ENCODE assay signal across 21 cellular contexts in genomic region chr18:50944245-50944917, GRCh38. TPM values are rescaled to one million over a fixed set of nuclear protein-coding genes. Genes with fewer than 3 reads are reported as not detected.
DNase-seq lines count a peak whose midpoint lies in the region; ATAC-seq, FAIRE-seq and TF ChIP-seq lines count a peak whose summit lies in the region.
"Had no signal": no experiment of that assay in that cellular context is flagged by ENCODE, and none has a peak within 500 bp of the region (broad histone marks: within the 10 kb centered on the region; RNA-seq: fewer than 3 reads in every experiment).

No MANE protein-coding gene starts in this region.

- peaks cover 2% of the 10 kb centered on the region; the same call in 1 of the 2 replicates for H3K4me1 ChIP-seq in IMR-90 (ENCODE audit: control insufficient read depth, insufficient read depth, low read length)
- peaks cover 2% of the 10 kb centered on the region for H3K4me1 ChIP-seq in astrocyte (ENCODE audit: insufficient read depth, low read length)
- H3K4me1 ChIP-seq: BLaER1, sigmoid colon had no signal

- POLR2A ChIA-PET in IMR-90 (lab: Charles Lee; ENCODE audit: unreplicated experiment): no interaction called here

- DNase-seq in AG20443 (ENCODE audit: low spot score) (peak; percentile 63), IMR-90 (no peak), astrocyte (ENCODE audit: low read depth) (no peak), memory B cell (ENCODE audit: low spot score in 2 of 2) (no peak), COLO829 (ENCODE audit: low spot score) (no peak), NCI-H748 treated with DMSO at 0.1 percent for 48 hours (lab: John Stamatoyannopoulos, UW) (no peak), foreskin melanocyte (no peak), HUDEP-2 (lab: John Stamatoyannopoulos, UW; ENCODE audit: unreplicated experiment in 76 of 76) (no peak)
- DNase-seq: activated CD4-positive, alpha-beta memory T cell treated with anti-CD3 and anti-CD28 coated beads, Interleukin-2, amount 10 ng/mL, durations not matched to agents 7 days and 5 days; effector memory CD4-positive, alpha-beta T cell; GOT3; Karpas-422; naive thymus-derived CD8-positive, alpha-beta T cell; NCI-H226; sigmoid colon; stimulated activated naive CD8-positive, alpha-beta T cell treated with anti-CD3 and anti-CD28 coated beads, Interleukin-15, amount 100 ng/mL, for 72 hours had no signal

- no peak overlapping the region for H3K14ac ChIP-seq in IMR-90 (replicated peaks; ENCODE audit: low read depth, low read length)

- TF ChIP-seq CTCF in IMR-90 (conservative IDR thresholded peaks at IDR 0.05; ENCODE audit: low read depth, low read length) (no peak), astrocyte (IDR thresholded peaks at IDR 0.05; ENCODE audit: insufficient read depth, low read depth, low read length) (no peak)

- intact Hi-C loops in IMR-90 (cut with micrococcal nuclease): no loop called here

- no peak overlapping the region for H3K27ac ChIP-seq in IMR-90 (ENCODE audit: insufficient read depth, low read length)
- H3K27ac ChIP-seq in astrocyte (ENCODE audit: low read depth, low read length): no peak overlapping the region
- H3K27ac ChIP-seq: BLaER1, sigmoid colon had no signal

- no peaks in the 10 kb centered on the region for H3K27me3 ChIP-seq in IMR-90 (ENCODE audit: control insufficient read depth, insufficient read depth, low read length)
- no peaks in the 10 kb centered on the region for H3K27me3 ChIP-seq in astrocyte (ENCODE audit: insufficient read depth, low read length)
- H3K27me3 ChIP-seq: BLaER1, sigmoid colon had no signal

- H3K9me1 ChIP-seq in IMR-90 (ENCODE audit: insufficient read depth, low read length): no peaks in the 10 kb centered on the region

- H3K36me3 Mint-ChIP-seq in astrocyte (ENCODE audit: low read depth, unreplicated experiment) (peaks cover 4% of the 10 kb centered on the region), memory B cell (peaks cover 18% of the 10 kb centered on the region)

- no peak overlapping the region for H3K4me2 ChIP-seq in IMR-90 (ENCODE audit: low read depth, low read length)
- H3K4me2 ChIP-seq in astrocyte (ENCODE audit: low read length): no peak overlapping the region
- H3K4me2 ChIP-seq: BLaER1 had no signal

- no peak overlapping the region for H3K9ac ChIP-seq in IMR-90 (ENCODE audit: low read depth, low read length)
- H3K9ac ChIP-seq in astrocyte (ENCODE audit: low read length): no peak overlapping the region
- H3K9ac ChIP-seq: BLaER1 had no signal

- H3K56ac ChIP-seq in IMR-90 (ENCODE audit: extremely low read depth, insufficient read depth, low read length): no peak overlapping the region

- no peak overlapping the region for H2AFZ ChIP-seq in IMR-90 (replicated peaks; ENCODE audit: low read length, poor library complexity)
- H2AFZ ChIP-seq in astrocyte (ENCODE audit: low read depth, low read length): no peak overlapping the region

- H3K9me3 Mint-ChIP-seq in astrocyte (ENCODE audit: unreplicated experiment) (no peaks in the 10 kb centered on the region), memory B cell (no peaks in the 10 kb centered on the region)
- H3K9me3 Mint-ChIP-seq: activated CD4-positive, alpha-beta memory T cell treated with anti-CD3 and anti-CD28 coated beads, Interleukin-2, amount 10 ng/mL, durations not matched to agents 7 days and 5 days; brain; naive thymus-derived CD8-positive, alpha-beta T cell; stimulated activated naive CD8-positive, alpha-beta T cell treated with anti-CD3 and anti-CD28 coated beads, Interleukin-15, amount 100 ng/mL, for 72 hours; T-helper 1 cell treated with Interleukin-12 subunit alpha and Interleukin-12 subunit beta and Interleukin-4 antibody, amounts not matched to agents 30 μg/mL and 1 μg/mL, for 36 hours had no signal

- H3K9me3 ChIP-seq in IMR-90 (ENCODE audit: control insufficient read depth, insufficient read depth, low read length) (no peaks in the 10 kb centered on the region), astrocyte (ENCODE audit: insufficient read depth, low read depth, low read length) (no peaks in the 10 kb centered on the region)
- H3K9me3 ChIP-seq: BLaER1, sigmoid colon had no signal

- ATAC-seq in IMR-90 (ENCODE audit: low read depth) (peak; percentile 65), memory B cell (ENCODE audit: low read depth) (no peak)
- ATAC-seq: naive thymus-derived CD8-positive, alpha-beta T cell; Panc1; stimulated activated naive CD8-positive, alpha-beta T cell treated with anti-CD3 and anti-CD28 coated beads, Interleukin-15, amount 100 ng/mL, for 72 hours had no signal

- no peak overlapping the region for H4K91ac ChIP-seq in IMR-90 (ENCODE audit: insufficient read depth, low read depth, low read length)

- in situ Hi-C loops in IMR-90 (cut with MboI; ENCODE audit: low sequenced_read_pairs): no loop called here

- H2BK15ac ChIP-seq in IMR-90 (ENCODE audit: low read depth, low read length): no peak overlapping the region

- no peak overlapping the region for H3K18ac ChIP-seq in IMR-90 (ENCODE audit: low read depth, low read length)

- dilution Hi-C loops in IMR-90 (cut with HindIII; ENCODE audit: low sequenced_read_pairs, unreplicated experiment): no loop called here

- H3K27me3 Mint-ChIP-seq in astrocyte (ENCODE audit: low read depth, unreplicated experiment) (no peaks in the 10 kb centered on the region), memory B cell (no peaks in the 10 kb centered on the region)
- H3K27me3 Mint-ChIP-seq: activated CD4-positive, alpha-beta memory T cell treated with anti-CD3 and anti-CD28 coated beads, Interleukin-2, amount 10 ng/mL, durations not matched to agents 7 days and 5 days; brain; naive thymus-derived CD8-positive, alpha-beta T cell; stimulated activated naive CD8-positive, alpha-beta T cell treated with anti-CD3 and anti-CD28 coated beads, Interleukin-15, amount 100 ng/mL, for 72 hours had no signal

- no peak overlapping the region for H3K23ac ChIP-seq in IMR-90 (ENCODE audit: low read depth, low read length)

- H3K27ac Mint-ChIP-seq in astrocyte (ENCODE audit: unreplicated experiment) (no peak overlapping the region), memory B cell (peak overlapping the region; percentile 2)
- H3K27ac Mint-ChIP-seq: activated CD4-positive, alpha-beta memory T cell treated with anti-CD3 and anti-CD28 coated beads, Interleukin-2, amount 10 ng/mL, durations not matched to agents 7 days and 5 days; brain; T-helper 1 cell treated with Interleukin-12 subunit alpha and Interleukin-12 subunit beta and Interleukin-4 antibody, amounts not matched to agents 30 μg/mL and 1 μg/mL, for 36 hours had no signal

- peaks cover 5% of the 10 kb centered on the region for H3K36me3 ChIP-seq in IMR-90 (ENCODE audit: control insufficient read depth, insufficient read depth, low read length)
- no peaks in the 10 kb centered on the region for H3K36me3 ChIP-seq in astrocyte (ENCODE audit: insufficient read depth, low read length)

- FAIRE-seq in astrocyte (lab: Jason Lieb, UNC): peak; percentile 20
- FAIRE-seq: keratinocyte had no signal

- no TSS peak for BruUV-seq in IMR-90 (replicated peaks; lab: Mats Ljungman, UMichigan)

- H2BK120ac ChIP-seq in IMR-90 (ENCODE audit: low read depth, low read length): no peak overlapping the region

- H3K4me3 ChIP-seq in IMR-90 (ENCODE audit: insufficient read depth, low read depth, low read length) (no peak overlapping the region), astrocyte (ENCODE audit: insufficient read depth, low read depth, low read length) (no peak overlapping the region)
- H3K4me3 ChIP-seq: BLaER1, sigmoid colon had no signal

- no peaks in the 10 kb centered on the region for H3K79me1 ChIP-seq in IMR-90 (ENCODE audit: low read depth in 1 of 2, low read length in 2 of 2)

- H2AK9ac ChIP-seq in IMR-90 (replicated peaks; ENCODE audit: low read depth, low read length, poor library complexity): no peak overlapping the region

- H3K4ac ChIP-seq in IMR-90 (ENCODE audit: low read depth, low read length): no peak overlapping the region

- H3K4me3 Mint-ChIP-seq in astrocyte (ENCODE audit: unreplicated experiment) (no peak overlapping the region), memory B cell (no peak overlapping the region)
- H3K4me3 Mint-ChIP-seq: activated CD4-positive, alpha-beta memory T cell treated with anti-CD3 and anti-CD28 coated beads, Interleukin-2, amount 10 ng/mL, durations not matched to agents 7 days and 5 days; brain; naive thymus-derived CD8-positive, alpha-beta T cell; stimulated activated naive CD8-positive, alpha-beta T cell treated with anti-CD3 and anti-CD28 coated beads, Interleukin-15, amount 100 ng/mL, for 72 hours; T-helper 1 cell treated with Interleukin-12 subunit alpha and Interleukin-12 subunit beta and Interleukin-4 antibody, amounts not matched to agents 30 μg/mL and 1 μg/mL, for 36 hours had no signal

- H4K8ac ChIP-seq in IMR-90 (ENCODE audit: low read depth in 2 of 2, low read length in 2 of 2): no peak overlapping the region

- CTCF ChIA-PET in IMR-90 (lab: Yijun Ruan, JAX): interaction anchor here (0.6 kb wide), 1 partner anchor 244 kb away, joined by 4 read pairs; no protein-coding TSS in a partner anchor

- H3K79me2 ChIP-seq in astrocyte (ENCODE audit: insufficient read depth, low read length): no peaks in the 10 kb centered on the region

- TF ChIP-seq RAD21 in IMR-90 (IDR thresholded peaks at IDR 0.05; ENCODE audit: low read length): no peak

- WGBS in IMR-90 (ENCODE audit: extremely low coverage in 2 of 2, insufficient read length in 1 of 2), 2 experiments: no CpG with 5 or more reads among the region's 3 CpGs

- no peak overlapping the region for H2BK20ac ChIP-seq in IMR-90 (ENCODE audit: low read depth, low read length)

- no peak overlapping the region for H2AK5ac ChIP-seq in IMR-90 (ENCODE audit: low read depth, low read length)

- H4K20me1 ChIP-seq in IMR-90 (ENCODE audit: insufficient read depth, low read length) (no peaks in the 10 kb centered on the region), astrocyte (ENCODE audit: insufficient read depth, low read length) (no peaks in the 10 kb centered on the region)
- H4K20me1 ChIP-seq: BLaER1 had no signal

- H3K4me1 Mint-ChIP-seq in astrocyte (ENCODE audit: low read depth, unreplicated experiment) (peaks cover 11% of the 10 kb centered on the region), memory B cell (no peaks in the 10 kb centered on the region)
- H3K4me1 Mint-ChIP-seq: activated CD4-positive, alpha-beta memory T cell treated with anti-CD3 and anti-CD28 coated beads, Interleukin-2, amount 10 ng/mL, durations not matched to agents 7 days and 5 days; brain; stimulated activated naive CD8-positive, alpha-beta T cell treated with anti-CD3 and anti-CD28 coated beads, Interleukin-15, amount 100 ng/mL, for 72 hours had no signal

- TF ChIP-seq POLR2A in IMR-90 (IDR thresholded peaks at IDR 0.05; ENCODE audit: low read depth, low read length): no peak

- H4K5ac ChIP-seq in IMR-90 (ENCODE audit: low read depth, low read length): no peak overlapping the region

- H2BK5ac ChIP-seq in IMR-90 (ENCODE audit: low read depth, low read length, poor library complexity, severe bottlenecking): no peak overlapping the region

TF ChIP-seq in IMR-90, 13 proteins besides CTCF, POLR2A, EP300 and RAD21 (continues in another document):
- no peak for TF ChIP-seq FOS (IDR thresholded peaks at IDR 0.05; ENCODE audit: low read depth, low read length)
- no peak for TF ChIP-seq MAZ (IDR thresholded peaks at IDR 0.05; ENCODE audit: borderline replicate concordance, low read depth, low read length)

RNA-seq across cellular contexts. Expression of gene ELAC1, which starts 23.5 kb away (rescaled TPM):
- total RNA-seq in IMR-90 (2012; rRNA removed): 5.2 and 6.4 TPM in 2 replicates
- 7.7 and 8.4 TPM in 2 replicates for polyA plus RNA-seq in IMR-90 (2012; rRNA removed)
- polyA plus RNA-seq in IMR-90 (2012; cell fraction: cytosol; rRNA removed): 3.4 and 4.4 TPM in 2 replicates
- polyA plus RNA-seq in IMR-90 (2012; cell fraction: nucleus; rRNA removed; ENCODE audit: low replicate concordance): 1.1 and 3.5 TPM in 2 replicates
- 7.6 and 8.2 TPM in 2 replicates for total RNA-seq in astrocyte
